17 cellular contexts compared by ENCODE assay signal in genomic region chr7:22934473-22935065, GRCh38.
A peak's percentile ranks its signal among the peaks of the same experiment; 100 is the strongest.
DNase-seq lines count a peak whose midpoint lies in the region; ATAC-seq and TF ChIP-seq lines count a peak whose summit lies in the region.
"Had no signal": no experiment of that assay in that cellular context is flagged by ENCODE, and none has a peak within 500 bp of the region (broad histone marks: within the 10 kb centered on the region; RNA-seq: fewer than 3 reads in every experiment).

No MANE protein-coding gene starts in this region.

- H3K9me3 ChIP-seq in SJCRH30 (replicated peaks) (peaks cover 5% of the 10 kb centered on the region; the same call in 1 of the 2 replicates), psoas muscle (no peaks in the 10 kb centered on the region)
- H3K9me3 ChIP-seq: BE2C had no signal

- intact Hi-C loops in psoas muscle (cut with DNase I) (no loop called here), head of caudate nucleus (cut with DNase I) (no loop called here)

- 30 to 36% (median 36%) methylated on average over 4 of the region's 4 CpGs for WGBS in psoas muscle, 3 donors

- H3K27me3 ChIP-seq in SJCRH30 (no peaks in the 10 kb centered on the region), foreskin keratinocyte (no peaks in the 10 kb centered on the region), psoas muscle (ENCODE audit: insufficient read depth in 3 of 3, low read length in 2 of 3) (no peaks in the 10 kb centered on the region)

- TF ChIP-seq CTCF in foreskin keratinocyte (conservative IDR thresholded peaks at IDR 0.05) = no peak
- TF ChIP-seq CTCF in psoas muscle (IDR thresholded peaks at IDR 0.05) = no peak

- ATAC-seq in foreskin keratinocyte (peak; percentile 50), psoas muscle (peak; percentile 58 to 84 (median 80)), HG02840 (IDR thresholded peaks at IDR 0.05; ENCODE audit: low FRiP score, unreplicated experiment) (no peak)
- ATAC-seq: esophagus mucosa, left lobe of liver, natural killer cell had no signal

- H3K36me3 ChIP-seq in SJCRH30 (0 out of 2 replicates have a peak, but pooled peaks cover 2% of the 10 kb centered on the region), psoas muscle (ENCODE audit: insufficient read depth in 1 of 2, low read depth in 1 of 2) (no peaks in the 10 kb centered on the region)
- H3K36me3 ChIP-seq: BE2C had no signal

- peak overlapping the region; percentile 39 for H3K27ac ChIP-seq in SJCRH30
- no peak overlapping the region for H3K27ac ChIP-seq in foreskin keratinocyte
- H3K27ac ChIP-seq in psoas muscle = peak overlapping the region; percentile 19
- H3K27ac ChIP-seq: VCaP had no signal

- H3K4me3 ChIP-seq in SJCRH30 (no peak overlapping the region), psoas muscle (no peak overlapping the region)
- H3K4me3 ChIP-seq: coronary artery had no signal

- DNase-seq in ELR (ENCODE audit: low read depth) = peak; percentile 49
- peak; percentile 56 to 78 for DNase-seq in SJCRH30
- DNase-seq in foreskin keratinocyte = peak in 1 of 2 donors; percentile 23
- DNase-seq in psoas muscle = no peak
- DNase-seq in head of caudate nucleus = no peak
- DNase-seq in NCI-H2029 (lab: John Stamatoyannopoulos, UW) = no peak
- no peak for DNase-seq in NCI-H1092 treated with DMSO at 0.1 percent for 48 hours (lab: John Stamatoyannopoulos, UW)
- DNase-seq: amniotic stem cell, BE2C, DMS 273 treated with DMSO at 0.1 percent for 48 hours, MV-4-11, natural killer cell had no signal

- H3K4me1 ChIP-seq in SJCRH30 (peaks cover 19% of the 10 kb centered on the region), foreskin keratinocyte (no peaks in the 10 kb centered on the region), psoas muscle (peaks cover 9% of the 10 kb centered on the region)
- H3K4me1 ChIP-seq: BE2C had no signal

Comparison
In these comparisons a context has a peak if more than half of its experiments do, and no peak if none do; other contexts are left out.
1. DNase-seq: peak in ELR (single experiment) and SJCRH30 (2 of 2); none in psoas muscle (0 of 2), head of caudate nucleus (0 of 42), NCI-H2029 (single experiment) and NCI-H1092 treated with DMSO at 0.1 percent for 48 hours (single experiment).